ENCODE assay signal across 20 cellular contexts in the genomic region with DNA sequence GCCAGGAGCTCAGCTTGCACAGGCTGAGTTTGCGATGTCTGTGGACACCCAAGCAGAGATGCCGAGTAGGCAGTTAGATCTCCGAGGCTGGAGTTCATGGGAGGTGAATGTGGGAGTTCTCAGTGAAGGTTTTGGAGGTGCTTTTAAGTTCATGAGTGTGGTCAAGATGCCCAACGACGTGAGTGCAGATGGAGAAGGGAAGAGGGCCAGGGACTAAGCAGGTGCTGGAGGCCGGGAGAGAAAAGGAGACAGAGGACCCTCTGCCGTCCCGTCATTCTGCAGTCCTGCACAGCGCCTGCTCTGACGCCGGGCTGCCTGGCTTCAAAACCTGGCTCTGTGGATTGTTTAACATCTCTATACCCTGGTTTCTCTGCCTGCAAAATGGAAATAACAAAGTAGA.
"Had no signal": no experiment of that assay in that cellular context is flagged by ENCODE, and none has a peak within 500 bp of the region (broad histone marks: within the 10 kb centered on the region; RNA-seq: fewer than 3 reads in every experiment).

No MANE protein-coding gene starts in this region.

- ATAC-seq: activated T-cell treated with anti-CD3 and anti-CD28 coated beads, Interleukin-2, amount 50 U/mL, for 72 hours; foreskin keratinocyte; left lobe of liver; lower lobe of right lung had no signal

- H3K4me3 ChIP-seq: lower lobe of right lung, sigmoid colon, smooth muscle cell, thoracic aorta had no signal

- DNase-seq: activated CD4-positive, alpha-beta T cell treated with anti-CD3 and anti-CD28 coated beads for 4 hours; activated CD4-positive, alpha-beta T cell treated with anti-CD3 and anti-CD28 coated beads, Interleukin-2, amount 50 U/mL, for 48 hours; activated CD4-positive, CD25-positive, alpha-beta regulatory T cell; activated effector memory CD4-positive, alpha-beta T cell treated with anti-CD3 and anti-CD28 coated beads, Interleukin-2, amount 50 U/mL, for 16 hours; activated naive CD4-positive, alpha-beta T cell treated with anti-CD3 and anti-CD28 coated beads, Interleukin-2, amount 10 ng/mL, durations not matched to agents 7 days and 5 days; activated T-cell treated with anti-CD3 and anti-CD28 coated beads, Interleukin-2, amount 50 U/mL, for 72 hours; amygdala; erythroblast; foreskin keratinocyte; immature natural killer cell; lower lobe of right lung; naive B cell; sigmoid colon; stimulated activated CD4-positive, alpha-beta T cell treated with anti-CD3 and anti-CD28 coated beads, Interleukin-4, amount 100 ng/mL, for 1 hour; stimulated activated naive CD4-positive, alpha-beta T cell treated with Interleukin-2 at 50 U/mL for 16 hours; T1000 had no signal

- H3K27ac Mint-ChIP-seq: activated naive CD4-positive, alpha-beta T cell treated with anti-CD3 and anti-CD28 coated beads, Interleukin-2, amount 10 ng/mL, durations not matched to agents 7 days and 5 days; activated T-cell treated with anti-CD3 and anti-CD28 coated beads, Interleukin-2, amount 50 U/mL, for 72 hours; type B pancreatic cell had no signal

- H3K9me3 ChIP-seq: lower lobe of right lung, sigmoid colon, thoracic aorta had no signal

- H3K27me3 Mint-ChIP-seq: activated naive CD4-positive, alpha-beta T cell treated with anti-CD3 and anti-CD28 coated beads, Interleukin-2, amount 10 ng/mL, durations not matched to agents 7 days and 5 days; naive B cell had no signal

- H3K27me3 ChIP-seq: foreskin keratinocyte had no signal

- H3K4me2 ChIP-seq: smooth muscle cell had no signal

- H3K36me3 ChIP-seq: sigmoid colon, thoracic aorta had no signal

- H3K9me3 Mint-ChIP-seq: activated naive CD4-positive, alpha-beta T cell treated with anti-CD3 and anti-CD28 coated beads, Interleukin-2, amount 10 ng/mL, durations not matched to agents 7 days and 5 days; activated T-cell treated with anti-CD3 and anti-CD28 coated beads, Interleukin-2, amount 50 U/mL, for 72 hours; immature natural killer cell; naive B cell; type B pancreatic cell had no signal

- H3K4me3 Mint-ChIP-seq: activated naive CD4-positive, alpha-beta T cell treated with anti-CD3 and anti-CD28 coated beads, Interleukin-2, amount 10 ng/mL, durations not matched to agents 7 days and 5 days; activated T-cell treated with anti-CD3 and anti-CD28 coated beads, Interleukin-2, amount 50 U/mL, for 72 hours; immature natural killer cell; type B pancreatic cell had no signal

- H3K27ac ChIP-seq: foreskin keratinocyte, lower lobe of right lung, sigmoid colon, thoracic aorta had no signal
